10 cellular contexts compared by ENCODE assay signal in the genomic region with DNA sequence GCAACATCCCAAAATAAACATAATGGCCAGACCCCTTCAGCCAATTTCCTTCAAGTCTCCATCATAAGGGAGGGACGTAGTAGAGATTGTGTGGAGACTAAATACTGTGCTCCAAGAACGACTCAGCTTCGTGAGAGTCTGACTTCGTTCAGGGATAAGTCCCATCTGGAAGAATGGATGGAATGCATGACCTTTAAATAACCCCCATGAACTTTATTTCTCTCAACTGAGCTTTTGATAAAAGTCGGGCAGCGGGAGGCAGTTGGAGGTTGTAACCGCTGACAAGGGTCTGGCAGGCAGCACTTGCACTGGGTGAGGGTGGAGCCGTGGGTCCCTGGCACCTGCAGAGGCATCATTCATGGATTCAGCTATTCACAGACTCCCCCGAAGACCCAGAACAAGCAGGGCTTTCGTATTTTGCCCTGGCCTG.
DNase-seq lines count a peak whose midpoint lies in the region; ATAC-seq and TF ChIP-seq lines count a peak whose summit lies in the region.
"Had no signal": no experiment of that assay in that cellular context is flagged by ENCODE, and none has a peak within 500 bp of the region (broad histone marks: within the 10 kb centered on the region; RNA-seq: fewer than 3 reads in every experiment).

No MANE protein-coding gene starts in this region.

- 0 out of 2 replicates have a peak, but pooled peaks cover 8% of the 10 kb centered on the region for H3K36me3 Mint-ChIP-seq in HFFc6 (ENCODE audit: low read depth)
- H3K36me3 Mint-ChIP-seq: naive B cell, WTC11 had no signal

- no peak overlapping the region for H3K9ac ChIP-seq in liver (ENCODE audit: low read depth in 1 of 2, low read length in 2 of 2)

- peaks cover 54% of the 10 kb centered on the region for H3K4me1 Mint-ChIP-seq in HFFc6 (ENCODE audit: low read depth)

- peaks cover 8% of the 10 kb centered on the region; the same call in 1 of the 2 replicates for H3K9me3 Mint-ChIP-seq in HFFc6
- H3K9me3 Mint-ChIP-seq: naive B cell, WTC11 had no signal

- no peak overlapping the region for H3K4me3 Mint-ChIP-seq in HFFc6
- H3K4me3 Mint-ChIP-seq: WTC11 had no signal

- H3K4me3 ChIP-seq in liver (ENCODE audit: low read depth in 1 of 3, low read length in 3 of 3) (no peak overlapping the region), upper lobe of left lung (no peak overlapping the region)

- TF ChIP-seq RAD21 in liver (IDR thresholded peaks at IDR 0.05): peak in 1 of 2 donors; percentile 44

- DNase-seq in HFFc6 (peak; percentile 28), dedifferentiated amniotic fluid mesenchymal stem cell (ENCODE audit: extremely low spot score) (peak; percentile 60), upper lobe of left lung (no peak), activated T-cell treated with anti-CD3 and anti-CD28 coated beads for 4 hours (no peak), DMS153 treated with DMSO at 0.1 percent for 48 hours (lab: John Stamatoyannopoulos, UW; ENCODE audit: unreplicated experiment) (no peak)
- DNase-seq: activated gamma-delta T cell treated with Interleukin-2 at 50 U/mL for 16 hours, naive B cell had no signal

- TF ChIP-seq POLR2A in upper lobe of left lung (IDR thresholded peaks at IDR 0.05): no peak

- H3K36me3 ChIP-seq in liver (ENCODE audit: control insufficient read depth in 4 of 4, insufficient read depth in 3 of 4, low read depth in 1 of 4, low read length in 3 of 4) (no peaks in the 10 kb centered on the region), upper lobe of left lung (no peaks in the 10 kb centered on the region)

- TF ChIP-seq CTCF in HFFc6 (IDR thresholded peaks at IDR 0.05) (no peak), liver (IDR thresholded peaks at IDR 0.05; ENCODE audit: low read depth, low read length, missing input control) (no peak), upper lobe of left lung (IDR thresholded peaks at IDR 0.05) (no peak)

- H3K27me3 Mint-ChIP-seq in HFFc6 (ENCODE audit: insufficient read depth): no peaks in the 10 kb centered on the region
- H3K27me3 Mint-ChIP-seq: naive B cell had no signal

- peak overlapping the region; percentile 31; the same call in 1 of the 2 replicates for H3K27ac Mint-ChIP-seq in HFFc6
- H3K27ac Mint-ChIP-seq: WTC11 had no signal

- no peaks in the 10 kb centered on the region for H3K9me3 ChIP-seq in liver (ENCODE audit: control insufficient read depth in 4 of 4, low read length in 3 of 4)
- H3K9me3 ChIP-seq in upper lobe of left lung: no peaks in the 10 kb centered on the region

- ATAC-seq in upper lobe of left lung (ENCODE audit: low FRiP score in 2 of 2) (peak in 1 of 2 donors; percentile 30), HG03378 (IDR thresholded peaks at IDR 0.05; ENCODE audit: unreplicated experiment) (no peak)
- ATAC-seq: WTC11 had no signal

- H3K27me3 ChIP-seq in liver (ENCODE audit: control insufficient read depth in 4 of 4, insufficient read depth in 4 of 4, low read length in 3 of 4) (no peaks in the 10 kb centered on the region), upper lobe of left lung (no peaks in the 10 kb centered on the region)

- H3K27ac ChIP-seq in liver (ENCODE audit: low read depth in 1 of 2, low read length in 2 of 2) (no peak overlapping the region), upper lobe of left lung (peak overlapping the region; percentile 48 to 89 (median 75))

- 70% methylated on average over 10 of the region's 10 CpGs for WGBS in liver
- WGBS in upper lobe of left lung, 2 donors: 51 to 62% methylated on average over 10 of the region's 10 CpGs

- no peak for TF ChIP-seq EP300 in upper lobe of left lung (IDR thresholded peaks at IDR 0.05)

- H3K4me1 ChIP-seq in liver (ENCODE audit: control insufficient read depth in 4 of 4, insufficient read depth in 4 of 4, low read length in 3 of 4): peaks cover 0 to 5% (median 4%) of the 10 kb centered on the region in 4 donors
- peaks cover 47 to 63% (median 55%) of the 10 kb centered on the region in 4 donors for H3K4me1 ChIP-seq in upper lobe of left lung

TF ChIP-seq in liver, 16 proteins besides CTCF, POLR2A, EP300 and RAD21:
- TF ChIP-seq SP1 (IDR thresholded peaks at IDR 0.05) (peak; percentile 56), TAF1 (conservative IDR thresholded peaks at IDR 0.05) (no peak), ATF3 (IDR thresholded peaks at IDR 0.05) (no peak), REST (IDR thresholded peaks at IDR 0.05) (no peak), FOXA1 (IDR thresholded peaks at IDR 0.05) (no peak), RXRA (IDR thresholded peaks at IDR 0.05) (peak; percentile 69 to 70), HNF4A (conservative IDR thresholded peaks at IDR 0.05) (no peak), YY1 (IDR thresholded peaks at IDR 0.05) (no peak), NR2F2 (IDR thresholded peaks at IDR 0.05) (peak; percentile 79), EGR1 (IDR thresholded peaks at IDR 0.05; ENCODE audit: low read depth in 2 of 2) (no peak)
- TF ChIP-seq, protein P1, sequence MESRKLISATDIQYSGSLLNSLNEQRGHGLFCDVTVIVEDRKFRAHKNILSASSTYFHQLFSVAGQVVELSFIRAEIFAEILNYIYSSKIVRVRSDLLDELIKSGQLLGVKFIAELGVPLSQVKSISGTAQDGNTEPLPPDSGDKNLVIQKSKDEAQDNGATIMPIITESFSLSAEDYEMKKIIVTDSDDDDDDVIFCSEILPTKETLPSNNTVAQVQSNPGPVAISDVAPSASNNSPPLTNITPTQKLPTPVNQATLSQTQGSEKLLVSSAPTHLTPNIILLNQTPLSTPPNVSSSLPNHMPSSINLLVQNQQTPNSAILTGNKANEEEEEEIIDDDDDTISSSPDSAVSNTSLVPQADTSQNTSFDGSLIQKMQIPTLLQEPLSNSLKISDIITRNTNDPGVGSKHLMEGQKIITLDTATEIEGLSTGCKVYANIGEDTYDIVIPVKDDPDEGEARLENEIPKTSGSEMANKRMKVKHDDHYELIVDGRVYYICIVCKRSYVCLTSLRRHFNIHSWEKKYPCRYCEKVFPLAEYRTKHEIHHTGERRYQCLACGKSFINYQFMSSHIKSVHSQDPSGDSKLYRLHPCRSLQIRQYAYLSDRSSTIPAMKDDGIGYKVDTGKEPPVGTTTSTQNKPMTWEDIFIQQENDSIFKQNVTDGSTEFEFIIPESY (IDR thresholded peaks at IDR 0.05): no peak
TF ChIP-seq in liver: peak in this region for 3.

Comparison
In these comparisons a context has a peak if more than half of its experiments do, and no peak if none do; other contexts are left out.
1. DNase-seq: peak in HFFc6 (single experiment) and dedifferentiated amniotic fluid mesenchymal stem cell (single experiment); none in upper lobe of left lung (0 of 2), activated T-cell treated with anti-CD3 and anti-CD28 coated beads for 4 hours (single experiment) and DMS153 treated with DMSO at 0.1 percent for 48 hours (single experiment).
2. H3K27ac ChIP-seq: peak in upper lobe of left lung (4 of 4); none in liver (0 of 2).